ENCODE assay signal across 1 cellular context in the genomic region with DNA sequence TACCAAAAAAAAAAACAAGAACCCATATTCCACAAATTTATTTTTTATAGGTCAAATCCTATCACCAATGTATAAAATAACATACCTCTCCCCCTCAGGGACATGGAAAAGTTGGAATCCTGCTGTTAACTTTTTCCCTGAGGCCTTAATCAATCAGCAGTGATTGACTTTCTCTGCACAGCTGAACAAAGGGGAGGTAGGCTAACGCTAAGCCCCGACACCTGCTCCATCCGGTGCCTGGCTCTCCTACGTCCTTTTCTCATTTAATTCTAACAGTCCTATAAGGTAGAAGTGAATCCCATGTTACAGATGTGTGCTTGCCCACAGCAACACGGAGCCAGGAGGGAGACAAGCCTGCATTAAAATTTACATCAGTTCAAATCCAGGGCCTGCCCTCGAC.
TF ChIP-seq lines count a peak whose summit lies in the region.

No MANE protein-coding gene starts in this region.

TF ChIP-seq in GM23338, 12 proteins besides CTCF, POLR2A, EP300 and RAD21 (continued from another document):
- no peak for TF ChIP-seq REST (IDR thresholded peaks at IDR 0.05; ENCODE audit: unreplicated experiment)
- TF ChIP-seq ZNF114 (CRISPR knock-in tag; IDR thresholded peaks at IDR 0.05), result no peak
- TF ChIP-seq POLR2AphosphoS5 (IDR thresholded peaks at IDR 0.05; ENCODE audit: low read depth), result no peak
